Comparison of ENCODE assay signal across 1 cellular context in genomic region chr12:132393245-132393795, GRCh38.
TF ChIP-seq lines count a peak whose summit lies in the region.

No MANE protein-coding gene starts in this region.

TF ChIP-seq in K562, 482 proteins besides CTCF, POLR2A, EP300 and RAD21 (continued from another document):
- peak; percentile 25; the same call in 1 of the 2 replicates for TF ChIP-seq L3MBTL2 (IDR thresholded peaks at IDR 0.05)
- TF ChIP-seq PHB (CRISPR knock-in tag; IDR thresholded peaks at IDR 0.05), result no peak
- TF ChIP-seq ZNF263 (CRISPR knock-in tag; IDR thresholded peaks at IDR 0.05; ENCODE audit: borderline replicate concordance), result peak; percentile 50; the same call in 1 of the 2 replicates
- peak; percentile 75 for TF ChIP-seq ATF7 (IDR thresholded peaks at IDR 0.05)
- no peak for TF ChIP-seq STAT5A (IDR thresholded peaks at IDR 0.05; ENCODE audit: borderline replicate concordance, low read length)
- peak; percentile 22 for TF ChIP-seq PRDM10 (IDR thresholded peaks at IDR 0.05; ENCODE audit: partially characterized antibody)
